9 cellular contexts compared by ENCODE assay signal in genomic region chr19:12784871-12785430, GRCh38.
DNase-seq lines count a peak whose midpoint lies in the region; TF ChIP-seq lines count a peak whose summit lies in the region.
"Had no signal": no experiment of that assay in that cellular context is flagged by ENCODE, and none has a peak within 500 bp of the region (broad histone marks: within the 10 kb centered on the region; RNA-seq: fewer than 3 reads in every experiment).

No MANE protein-coding gene starts in this region.

- no peak overlapping the region for H2AFZ ChIP-seq in ACC112 (ENCODE audit: low read length, unreplicated experiment)

- H3K9ac ChIP-seq in HUES6 (ENCODE audit: low read length) (peak overlapping the region; percentile 41), muscle layer of colon (ENCODE audit: low read length) (no peak overlapping the region)

- no peaks in the 10 kb centered on the region for H3K27me3 ChIP-seq in ACC112 (ENCODE audit: insufficient read depth, low read length)
- no peaks in the 10 kb centered on the region for H3K27me3 ChIP-seq in HUES6 (ENCODE audit: control insufficient read depth, insufficient read depth, low read length)
- no peaks in the 10 kb centered on the region for H3K27me3 ChIP-seq in brain microvascular endothelial cell (replicated peaks)
- no peaks in the 10 kb centered on the region for H3K27me3 ChIP-seq in muscle layer of colon (ENCODE audit: control insufficient read depth in 1 of 2, insufficient read depth in 2 of 2, low read length in 2 of 2)

- H3K4me1 ChIP-seq in ACC112 (ENCODE audit: control insufficient read depth, insufficient read depth, low read length, unreplicated experiment) (peaks cover 60% of the 10 kb centered on the region), HUES6 (ENCODE audit: control insufficient read depth, insufficient read depth, low read length) (peaks cover 38% of the 10 kb centered on the region), muscle layer of colon (ENCODE audit: insufficient read depth, low read length) (peaks cover 36% of the 10 kb centered on the region)

- no peaks in the 10 kb centered on the region for H3K79me2 ChIP-seq in ACC112 (ENCODE audit: control insufficient read depth, insufficient read depth, low read length, unreplicated experiment)

- DNase-seq in brain microvascular endothelial cell (no peak), UCSD-AML1 (lab: John Stamatoyannopoulos, UW; ENCODE audit: unreplicated experiment) (no peak), AG08396 (ENCODE audit: low spot score) (no peak), GM03348 (ENCODE audit: low spot score) (no peak), AML-193 (lab: John Stamatoyannopoulos, UW) (no peak)
- DNase-seq: NCI-H2029 treated with DMSO at 0.1 percent for 48 hours had no signal

- in situ Hi-C loops in brain microvascular endothelial cell (cut with HindIII; ENCODE audit: low pct_ligation_motif_present, low sequenced_read_pairs) = no loop called here

- H3K4me3 ChIP-seq in ACC112 (ENCODE audit: low read depth, low read length) (no peak overlapping the region), HUES6 (ENCODE audit: low read depth, low read length) (no peak overlapping the region), brain microvascular endothelial cell (ENCODE audit: low read depth, low read length) (no peak overlapping the region), muscle layer of colon (ENCODE audit: low read depth in 1 of 2, low read length in 2 of 2) (no peak overlapping the region)

- H3K36me3 ChIP-seq in ACC112 (ENCODE audit: insufficient read depth, low read length) (no peaks in the 10 kb centered on the region), HUES6 (ENCODE audit: control insufficient read depth, insufficient read depth, low read length) (no peaks in the 10 kb centered on the region), brain microvascular endothelial cell (replicated peaks) (no peaks in the 10 kb centered on the region), muscle layer of colon (ENCODE audit: insufficient read depth, low read length) (no peaks in the 10 kb centered on the region)

- no peak for TF ChIP-seq CTCF in brain microvascular endothelial cell (IDR thresholded peaks at IDR 0.05; ENCODE audit: low read depth, low read length, missing control alignments)

- H3K27ac ChIP-seq in ACC112 (ENCODE audit: low read depth, low read length) = peak overlapping the region; percentile 92; the same call in 1 of the 2 replicates
- no peak overlapping the region for H3K27ac ChIP-seq in HUES6 (ENCODE audit: low read depth, low read length)
- H3K27ac ChIP-seq in brain microvascular endothelial cell = peak overlapping the region; percentile 34
- H3K27ac ChIP-seq in muscle layer of colon (ENCODE audit: low read depth, low read length) = peak overlapping the region; percentile 87

- H3K9me3 ChIP-seq in HUES6 (ENCODE audit: control insufficient read depth, insufficient read depth, low read depth, low read length) (no peaks in the 10 kb centered on the region), muscle layer of colon (ENCODE audit: low read length) (no peaks in the 10 kb centered on the region)
